In the genomic region with DNA sequence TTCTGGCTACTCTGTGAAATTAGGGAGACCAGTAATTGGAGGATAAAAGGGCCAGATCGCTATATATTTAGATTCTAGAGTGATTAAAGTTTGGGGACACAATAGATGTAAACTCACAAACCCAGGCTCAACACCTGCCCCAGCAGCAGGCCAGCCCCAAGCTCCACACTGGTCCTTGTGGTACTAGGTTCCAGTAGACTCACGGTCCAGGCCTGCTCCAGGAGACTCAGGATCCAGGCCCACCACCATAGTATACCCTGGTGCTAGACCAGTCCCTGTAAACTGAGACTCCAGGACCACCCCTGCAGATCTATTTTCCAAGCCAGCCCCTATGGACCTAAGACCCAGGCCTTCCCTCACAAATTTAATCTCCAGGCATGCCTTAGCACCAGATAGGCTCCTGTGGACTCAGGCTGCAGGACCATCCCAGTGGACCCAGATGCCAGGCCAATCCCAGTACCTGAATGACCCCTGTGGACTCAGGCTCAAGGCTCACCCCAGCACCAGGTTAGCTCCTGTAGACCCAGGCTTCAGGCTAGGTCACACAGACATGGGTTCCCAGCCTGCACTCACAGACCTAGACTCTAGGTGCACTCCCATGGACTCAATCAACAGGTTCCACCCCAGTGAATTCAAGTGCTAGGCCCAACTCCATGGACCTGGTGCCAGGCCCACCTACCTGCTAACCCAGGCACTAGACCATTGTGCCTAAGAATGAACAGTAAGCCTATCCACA, we compare ENCODE assay signal across 20 cellular contexts. TPM values are rescaled to one million over a fixed set of nuclear protein-coding genes. Genes with fewer than 3 reads are reported as not detected.
DNase-seq lines count a peak whose midpoint lies in the region; ATAC-seq, FAIRE-seq and TF ChIP-seq lines count a peak whose summit lies in the region.
"Had no signal": no experiment of that assay in that cellular context is flagged by ENCODE, and none has a peak within 500 bp of the region (broad histone marks: within the 10 kb centered on the region; RNA-seq: fewer than 3 reads in every experiment).

No MANE protein-coding gene starts in this region.

- no peak overlapping the region for H2BK12ac ChIP-seq in mesenchymal stem cell (ENCODE audit: low read length in 2 of 2)

- no peak overlapping the region for H3K27ac Mint-ChIP-seq in natural killer cell treated with Interleukin-12 subunit alpha and Interleukin-12 subunit beta and Interleukin-15 and Interleukin-18, amount 100 ng/mL, for 72 hours
- no peak overlapping the region for H3K27ac Mint-ChIP-seq in natural killer cell
- no peak overlapping the region for H3K27ac Mint-ChIP-seq in stimulated activated effector memory CD8-positive, alpha-beta T cell treated with anti-CD3 and anti-CD28 coated beads, Interleukin-12 subunit alpha, Interleukin-12 subunit beta, amount 100 ng/mL, for 72 hours
- no peak overlapping the region for H3K27ac Mint-ChIP-seq in Calu3 (ENCODE audit: unreplicated experiment)

- H3K27me3 ChIP-seq in mesenchymal stem cell (ENCODE audit: control insufficient read depth in 1 of 2, insufficient read depth in 1 of 2, low read length in 2 of 2) = no peaks in the 10 kb centered on the region
- no peaks in the 10 kb centered on the region for H3K27me3 ChIP-seq in upper lobe of right lung
- no peaks in the 10 kb centered on the region for H3K27me3 ChIP-seq in pancreas
- H3K27me3 ChIP-seq: BLaER1 had no signal

- H3K4me3 ChIP-seq in mesenchymal stem cell (ENCODE audit: insufficient read depth in 1 of 2, low read depth in 1 of 2, low read length in 2 of 2) (no peak overlapping the region), upper lobe of right lung (no peak overlapping the region), pancreas (no peak overlapping the region)
- H3K4me3 ChIP-seq: BLaER1, GM23248 had no signal

- H2AFZ ChIP-seq in mesenchymal stem cell (ENCODE audit: low read depth, low read length) = no peak overlapping the region
- H2AFZ ChIP-seq: GM23248 had no signal

- H3K27ac ChIP-seq in mesenchymal stem cell (ENCODE audit: low read length, poor library complexity, severe bottlenecking) (no peak overlapping the region), upper lobe of right lung (no peak overlapping the region), pancreas (no peak overlapping the region)
- H3K27ac ChIP-seq: BLaER1, GM23248, HL-60 had no signal

- H3K27me3 Mint-ChIP-seq in natural killer cell treated with Interleukin-12 subunit alpha and Interleukin-12 subunit beta and Interleukin-15 and Interleukin-18, amount 100 ng/mL, for 72 hours = no peaks in the 10 kb centered on the region
- H3K27me3 Mint-ChIP-seq in natural killer cell (ENCODE audit: low read depth in 2 of 2) (no peaks in the 10 kb centered on the region), Calu3 (ENCODE audit: unreplicated experiment) (no peaks in the 10 kb centered on the region)
- H3K27me3 Mint-ChIP-seq: CD4-positive, alpha-beta memory T cell; IgD-negative memory B cell had no signal

- H3K9ac ChIP-seq in mesenchymal stem cell (ENCODE audit: low read length) = no peak overlapping the region
- H3K9ac ChIP-seq: BLaER1, GM23248 had no signal

- no peak overlapping the region for H3K4me2 ChIP-seq in mesenchymal stem cell (ENCODE audit: low read length, poor library complexity, severe bottlenecking)
- H3K4me2 ChIP-seq: BLaER1 had no signal

- CTCF ChIA-PET in Calu3 (lab: Charles Lee) = no interaction called here

- no peak overlapping the region for H4K91ac ChIP-seq in mesenchymal stem cell (ENCODE audit: low read length)

- H3K36me3 ChIP-seq in mesenchymal stem cell (ENCODE audit: control insufficient read depth in 1 of 2, insufficient read depth in 2 of 2, low read depth in 1 of 2, low read length in 2 of 2) (no peaks in the 10 kb centered on the region), upper lobe of right lung (no peaks in the 10 kb centered on the region), pancreas (no peaks in the 10 kb centered on the region)
- H3K36me3 ChIP-seq: BLaER1 had no signal

- no peak overlapping the region for H3K14ac ChIP-seq in mesenchymal stem cell (ENCODE audit: low read length in 2 of 2)

- H3K4me1 ChIP-seq in mesenchymal stem cell (ENCODE audit: control insufficient read depth, insufficient read depth, low read depth, low read length) (no peaks in the 10 kb centered on the region), upper lobe of right lung (no peaks in the 10 kb centered on the region), pancreas (peaks cover 0 to 2% (median 0%) of the 10 kb centered on the region in 3 donors)
- H3K4me1 ChIP-seq: BLaER1 had no signal

- BruUV-seq in Calu3 (replicated peaks; lab: Mats Ljungman, UMichigan) = no TSS peak

- no peak for DNase-seq in natural killer cell treated with Interleukin-12 subunit alpha and Interleukin-12 subunit beta and Interleukin-15 and Interleukin-18, amount 100 ng/mL, for 72 hours (ENCODE audit: low spot score)
- no peak for DNase-seq in natural killer cell
- no peak for DNase-seq in mesenchymal stem cell
- DNase-seq in stimulated activated effector memory CD8-positive, alpha-beta T cell treated with anti-CD3 and anti-CD28 coated beads, Interleukin-12 subunit alpha, Interleukin-12 subunit beta, amount 100 ng/mL, for 72 hours (ENCODE audit: low spot score in 2 of 2) = no peak
- no peak for DNase-seq in upper lobe of right lung
- no peak for DNase-seq in pancreas
- DNase-seq in Calu3 = no peak
- DNase-seq in stimulated activated naive CD4-positive, alpha-beta T cell treated with Interleukin-2 at 50 U/mL for 16 hours (lab: John Stamatoyannopoulos, UW) = no peak
- DNase-seq: 8988T; CD4-positive, alpha-beta memory T cell; DMS79 treated with DMSO at 0.1 percent for 48 hours; GF-D8; GM23248; KBM-7 had no signal

- H3K79me1 ChIP-seq in mesenchymal stem cell (replicated peaks; ENCODE audit: low read length, poor library complexity, severe bottlenecking) = no peaks in the 10 kb centered on the region

- peak overlapping the region; percentile 63 for H2BK15ac ChIP-seq in mesenchymal stem cell (ENCODE audit: low read depth, poor library complexity, severe bottlenecking)

- H2BK5ac ChIP-seq in mesenchymal stem cell (ENCODE audit: low read depth, low read length, poor library complexity, severe bottlenecking) = no peak overlapping the region

- 96% methylated on average over 1 of the region's 2 CpGs for WGBS in mesenchymal stem cell
- WGBS in pancreas, 2 donors = 89 to 99% methylated on average over 2 of the region's 2 CpGs

- peak overlapping the region; percentile 75 for H4K8ac ChIP-seq in mesenchymal stem cell (ENCODE audit: low read length)

- FAIRE-seq in pancreas (lab: Jason Lieb, UNC) = no peak
- FAIRE-seq: H54 had no signal

- H3K23ac ChIP-seq in mesenchymal stem cell (ENCODE audit: low read length in 2 of 2) = no peak overlapping the region

- ATAC-seq in natural killer cell treated with Interleukin-12 subunit alpha and Interleukin-12 subunit beta and Interleukin-15 and Interleukin-18, amount 100 ng/mL, for 72 hours = peak; percentile 49 to 71
- ATAC-seq in natural killer cell (no peak), upper lobe of right lung (peak; percentile 16), pancreas (no peak)
- ATAC-seq in stimulated activated effector memory CD8-positive, alpha-beta T cell treated with anti-CD3 and anti-CD28 coated beads, Interleukin-12 subunit alpha, Interleukin-12 subunit beta, amount 100 ng/mL, for 72 hours = peak; percentile 47
- ATAC-seq: HCT116 had no signal

- H2AK5ac ChIP-seq in mesenchymal stem cell (ENCODE audit: low read length, severe bottlenecking) = no peak overlapping the region

- intact Hi-C loops in natural killer cell (cut with micrococcal nuclease) = no loop called here
- intact Hi-C loops in upper lobe of right lung (cut with DNase I) = no loop called here
- intact Hi-C loops in pancreas (cut with DNase I) = no loop called here
- intact Hi-C loops in Calu3 (cut with micrococcal nuclease; ENCODE audit: unreplicated experiment) = no loop called here

- no peaks in the 10 kb centered on the region for H3K9me3 Mint-ChIP-seq in natural killer cell treated with Interleukin-12 subunit alpha and Interleukin-12 subunit beta and Interleukin-15 and Interleukin-18, amount 100 ng/mL, for 72 hours
- H3K9me3 Mint-ChIP-seq in natural killer cell (no peaks in the 10 kb centered on the region), Calu3 (ENCODE audit: low read depth, unreplicated experiment) (peaks cover 2% of the 10 kb centered on the region)
- H3K9me3 Mint-ChIP-seq in stimulated activated effector memory CD8-positive, alpha-beta T cell treated with anti-CD3 and anti-CD28 coated beads, Interleukin-12 subunit alpha, Interleukin-12 subunit beta, amount 100 ng/mL, for 72 hours = no peaks in the 10 kb centered on the region
- H3K9me3 Mint-ChIP-seq: CD4-positive, alpha-beta memory T cell; IgD-negative memory B cell had no signal

- H3K18ac ChIP-seq in mesenchymal stem cell (ENCODE audit: low read depth in 1 of 2, low read length in 2 of 2) = no peak overlapping the region

- H3K4ac ChIP-seq in mesenchymal stem cell (ENCODE audit: low read depth in 1 of 2, low read length in 2 of 2) = no peak overlapping the region

- H3K9me3 ChIP-seq in mesenchymal stem cell (ENCODE audit: control insufficient read depth, low read length) = peaks cover 3% of the 10 kb centered on the region
- H3K9me3 ChIP-seq in upper lobe of right lung = no peaks in the 10 kb centered on the region
- no peaks in the 10 kb centered on the region for H3K9me3 ChIP-seq in pancreas
- H3K9me3 ChIP-seq: BLaER1 had no signal

- no peaks in the 10 kb centered on the region for H3K36me3 Mint-ChIP-seq in natural killer cell treated with Interleukin-12 subunit alpha and Interleukin-12 subunit beta and Interleukin-15 and Interleukin-18, amount 100 ng/mL, for 72 hours
- H3K36me3 Mint-ChIP-seq in natural killer cell = no peaks in the 10 kb centered on the region
- no peaks in the 10 kb centered on the region for H3K36me3 Mint-ChIP-seq in stimulated activated effector memory CD8-positive, alpha-beta T cell treated with anti-CD3 and anti-CD28 coated beads, Interleukin-12 subunit alpha, Interleukin-12 subunit beta, amount 100 ng/mL, for 72 hours
- no peaks in the 10 kb centered on the region for H3K36me3 Mint-ChIP-seq in Calu3 (ENCODE audit: insufficient read depth, unreplicated experiment)
- H3K36me3 Mint-ChIP-seq: CD14-positive monocyte; CD4-positive, alpha-beta memory T cell; IgD-negative memory B cell had no signal

- no peak overlapping the region for H2BK120ac ChIP-seq in mesenchymal stem cell (ENCODE audit: low read depth, low read length)

- no peaks in the 10 kb centered on the region for H3K4me1 Mint-ChIP-seq in natural killer cell treated with Interleukin-12 subunit alpha and Interleukin-12 subunit beta and Interleukin-15 and Interleukin-18, amount 100 ng/mL, for 72 hours (ENCODE audit: low read depth in 2 of 2)
- H3K4me1 Mint-ChIP-seq in natural killer cell (no peaks in the 10 kb centered on the region), Calu3 (ENCODE audit: low read depth, unreplicated experiment) (peaks cover 3% of the 10 kb centered on the region)
- H3K4me1 Mint-ChIP-seq in stimulated activated effector memory CD8-positive, alpha-beta T cell treated with anti-CD3 and anti-CD28 coated beads, Interleukin-12 subunit alpha, Interleukin-12 subunit beta, amount 100 ng/mL, for 72 hours = no peaks in the 10 kb centered on the region
- H3K4me1 Mint-ChIP-seq: CD14-positive monocyte; CD4-positive, alpha-beta memory T cell; IgD-negative memory B cell had no signal

- TF ChIP-seq CTCF in natural killer cell (IDR thresholded peaks at IDR 0.05) = no peak
- TF ChIP-seq CTCF in upper lobe of right lung (IDR thresholded peaks at IDR 0.05) = no peak
- TF ChIP-seq CTCF in pancreas (IDR thresholded peaks at IDR 0.05) = no peak
- TF ChIP-seq CTCF in Calu3 (IDR thresholded peaks at IDR 0.05; ENCODE audit: unreplicated experiment) = no peak

- H3K4me3 Mint-ChIP-seq in natural killer cell treated with Interleukin-12 subunit alpha and Interleukin-12 subunit beta and Interleukin-15 and Interleukin-18, amount 100 ng/mL, for 72 hours = no peak overlapping the region
- H3K4me3 Mint-ChIP-seq in natural killer cell = no peak overlapping the region
- H3K4me3 Mint-ChIP-seq in stimulated activated effector memory CD8-positive, alpha-beta T cell treated with anti-CD3 and anti-CD28 coated beads, Interleukin-12 subunit alpha, Interleukin-12 subunit beta, amount 100 ng/mL, for 72 hours = no peak overlapping the region
- H3K4me3 Mint-ChIP-seq in Calu3 (ENCODE audit: low read depth, unreplicated experiment) = no peak overlapping the region
- H3K4me3 Mint-ChIP-seq: CD14-positive monocyte; CD4-positive, alpha-beta memory T cell; IgD-negative memory B cell had no signal

RNA-seq across cellular contexts. Expression of a gene that starts 13.6 kb away (rescaled TPM):
- 10 to 100 TPM; 26.1 to 27.7 TPM for total RNA-seq in natural killer cell treated with Interleukin-12 subunit alpha and Interleukin-12 subunit beta and Interleukin-15 and Interleukin-18, amount 100 ng/mL, for 72 hours
- total RNA-seq in natural killer cell = 10 to 100 TPM; 35.4 to 62.5 (median 37.5) TPM
- 3.0 TPM for polyA plus RNA-seq in mesenchymal stem cell (2013, experiment 1 of 2)
- 3.4 TPM for polyA plus RNA-seq in mesenchymal stem cell (2013, experiment 2 of 2)
- 20.1 TPM for total RNA-seq in upper lobe of right lung
- 10 to 100 TPM in 5 of 6 donors, 1 to 10 TPM in 1; 8.3 to 16.8 (median 11.6) TPM for total RNA-seq in pancreas
- polyA plus RNA-seq in pancreas = 1 to 10 TPM; 3.1 to 3.9 TPM
- total RNA-seq in Calu3 (2022) = 26.7 and 28.2 TPM in 2 replicates

Comparison
In these comparisons a context has a peak if more than half of its experiments do, and no peak if none do; other contexts are left out.
1. ATAC-seq: peak in natural killer cell treated with Interleukin-12 subunit alpha and Interleukin-12 subunit beta and Interleukin-15 and Interleukin-18, amount 100 ng/mL, for 72 hours (2 of 2), stimulated activated effector memory CD8-positive, alpha-beta T cell treated with anti-CD3 and anti-CD28 coated beads, Interleukin-12 subunit alpha, Interleukin-12 subunit beta, amount 100 ng/mL, for 72 hours (single experiment) and upper lobe of right lung (single experiment); none in natural killer cell (0 of 3) and pancreas (0 of 4).